In genomic region chr19:57757941-57758340, GRCh38 we compare ENCODE assay signal across 10 cellular contexts. TPM values are rescaled to one million over a fixed set of nuclear protein-coding genes. Genes with fewer than 3 reads are reported as not detected.
"Had no signal": no experiment of that assay in that cellular context is flagged by ENCODE, and none has a peak within 500 bp of the region (broad histone marks: within the 10 kb centered on the region; RNA-seq: fewer than 3 reads in every experiment).

No MANE protein-coding gene starts in this region.

- H3K27ac ChIP-seq: KMS-11 had no signal

- H3K4me3 ChIP-seq: GM23338 had no signal

- H3K4me2 ChIP-seq: GM23338, KMS-11 had no signal

- H2AFZ ChIP-seq: GM23338 had no signal

- DNase-seq: H9, HCEC 1CT, Karpas-422, KBM-7 had no signal

- ATAC-seq: GM23338 had no signal

- H3K9ac ChIP-seq: KMS-11 had no signal

- FAIRE-seq: H1, H54, HTR-8/SVneo had no signal

RNA-seq across cellular contexts. Expression of gene ZNF671, which starts 30.5 kb away (rescaled TPM):
- total RNA-seq: HT-29 had no signal

RNA-seq across cellular contexts. Expression of gene ZNF154, which starts 48.9 kb away (rescaled TPM):
- total RNA-seq: HT-29 had no signal
